1 cellular context compared by ENCODE assay signal in the genomic region with DNA sequence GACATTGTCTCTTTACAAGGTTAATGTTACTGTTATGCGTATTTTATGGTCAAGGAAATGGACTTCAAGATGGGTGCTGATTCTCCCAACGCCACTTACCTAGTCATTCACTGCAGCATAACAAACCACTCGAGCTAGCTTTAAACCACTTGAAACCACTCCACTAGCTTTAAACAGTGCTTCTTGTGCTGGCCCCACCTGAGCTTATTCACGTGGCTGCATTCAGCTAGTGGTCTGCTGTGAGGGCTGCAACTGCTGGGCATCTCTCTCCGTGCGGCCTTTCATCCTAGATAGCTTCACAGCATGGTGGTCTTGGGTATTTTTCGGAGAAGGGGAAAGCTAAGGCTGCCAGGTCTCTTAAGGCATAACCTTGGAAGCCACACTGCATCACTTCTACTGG.
TF ChIP-seq lines count a peak whose summit lies in the region.

No MANE protein-coding gene starts in this region.

TF ChIP-seq in HepG2, 621 proteins besides CTCF, POLR2A, EP300 and RAD21:
- TF ChIP-seq, protein P1, sequence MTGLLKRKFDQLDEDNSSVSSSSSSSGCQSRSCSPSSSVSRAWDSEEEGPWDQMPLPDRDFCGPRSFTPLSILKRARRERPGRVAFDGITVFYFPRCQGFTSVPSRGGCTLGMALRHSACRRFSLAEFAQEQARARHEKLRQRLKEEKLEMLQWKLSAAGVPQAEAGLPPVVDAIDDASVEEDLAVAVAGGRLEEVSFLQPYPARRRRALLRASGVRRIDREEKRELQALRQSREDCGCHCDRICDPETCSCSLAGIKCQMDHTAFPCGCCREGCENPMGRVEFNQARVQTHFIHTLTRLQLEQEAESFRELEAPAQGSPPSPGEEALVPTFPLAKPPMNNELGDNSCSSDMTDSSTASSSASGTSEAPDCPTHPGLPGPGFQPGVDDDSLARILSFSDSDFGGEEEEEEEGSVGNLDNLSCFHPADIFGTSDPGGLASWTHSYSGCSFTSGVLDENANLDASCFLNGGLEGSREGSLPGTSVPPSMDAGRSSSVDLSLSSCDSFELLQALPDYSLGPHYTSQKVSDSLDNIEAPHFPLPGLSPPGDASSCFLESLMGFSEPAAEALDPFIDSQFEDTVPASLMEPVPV (CRISPR knock-in tag; IDR thresholded peaks at IDR 0.05), result no peak
- TF ChIP-seq MEF2D (CRISPR knock-in tag; IDR thresholded peaks at IDR 0.05) (no peak), FOXO1 (CRISPR knock-in tag; IDR thresholded peaks at IDR 0.05) (no peak), SSRP1 (CRISPR knock-in tag; IDR thresholded peaks at IDR 0.05) (no peak), ZNF33A (CRISPR knock-in tag; IDR thresholded peaks at IDR 0.05; ENCODE audit: borderline replicate concordance) (no peak), NR1H2 (CRISPR knock-in tag; IDR thresholded peaks at IDR 0.05; ENCODE audit: borderline replicate concordance, low read depth) (no peak), THAP11 (CRISPR knock-in tag; IDR thresholded peaks at IDR 0.05) (no peak), HOXA9 (CRISPR knock-in tag; IDR thresholded peaks at IDR 0.05; ENCODE audit: borderline replicate concordance) (no peak), SMAD1 (CRISPR knock-in tag; IDR thresholded peaks at IDR 0.05; ENCODE audit: borderline replicate concordance, low read depth) (no peak), U2AF1 (optimal IDR thresholded peaks at IDR 0.05; ENCODE audit: low read depth, low read length) (no peak), SMAD3 (CRISPR knock-in tag; IDR thresholded peaks at IDR 0.05) (no peak), ZNF646 (CRISPR knock-in tag; IDR thresholded peaks at IDR 0.05) (no peak), ZNF678 (CRISPR knock-in tag; IDR thresholded peaks at IDR 0.05) (no peak), PPARG (CRISPR knock-in tag; conservative IDR thresholded peaks at IDR 0.05) (no peak), ZNF343 (CRISPR knock-in tag; IDR thresholded peaks at IDR 0.05) (no peak)
- TF ChIP-seq, protein P2, sequence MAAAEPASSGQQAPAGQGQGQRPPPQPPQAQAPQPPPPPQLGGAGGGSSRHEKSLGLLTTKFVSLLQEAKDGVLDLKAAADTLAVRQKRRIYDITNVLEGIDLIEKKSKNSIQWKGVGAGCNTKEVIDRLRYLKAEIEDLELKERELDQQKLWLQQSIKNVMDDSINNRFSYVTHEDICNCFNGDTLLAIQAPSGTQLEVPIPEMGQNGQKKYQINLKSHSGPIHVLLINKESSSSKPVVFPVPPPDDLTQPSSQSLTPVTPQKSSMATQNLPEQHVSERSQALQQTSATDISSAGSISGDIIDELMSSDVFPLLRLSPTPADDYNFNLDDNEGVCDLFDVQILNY (CRISPR knock-in tag; conservative IDR thresholded peaks at IDR 0.05), result no peak
- TF ChIP-seq, protein P3, sequence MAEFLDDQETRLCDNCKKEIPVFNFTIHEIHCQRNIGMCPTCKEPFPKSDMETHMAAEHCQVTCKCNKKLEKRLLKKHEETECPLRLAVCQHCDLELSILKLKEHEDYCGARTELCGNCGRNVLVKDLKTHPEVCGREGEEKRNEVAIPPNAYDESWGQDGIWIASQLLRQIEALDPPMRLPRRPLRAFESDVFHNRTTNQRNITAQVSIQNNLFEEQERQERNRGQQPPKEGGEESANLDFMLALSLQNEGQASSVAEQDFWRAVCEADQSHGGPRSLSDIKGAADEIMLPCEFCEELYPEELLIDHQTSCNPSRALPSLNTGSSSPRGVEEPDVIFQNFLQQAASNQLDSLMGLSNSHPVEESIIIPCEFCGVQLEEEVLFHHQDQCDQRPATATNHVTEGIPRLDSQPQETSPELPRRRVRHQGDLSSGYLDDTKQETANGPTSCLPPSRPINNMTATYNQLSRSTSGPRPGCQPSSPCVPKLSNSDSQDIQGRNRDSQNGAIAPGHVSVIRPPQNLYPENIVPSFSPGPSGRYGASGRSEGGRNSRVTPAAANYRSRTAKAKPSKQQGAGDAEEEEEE (CRISPR knock-in tag; IDR thresholded peaks at IDR 0.05; ENCODE audit: borderline replicate concordance), result no peak
- TF ChIP-seq, protein P4, sequence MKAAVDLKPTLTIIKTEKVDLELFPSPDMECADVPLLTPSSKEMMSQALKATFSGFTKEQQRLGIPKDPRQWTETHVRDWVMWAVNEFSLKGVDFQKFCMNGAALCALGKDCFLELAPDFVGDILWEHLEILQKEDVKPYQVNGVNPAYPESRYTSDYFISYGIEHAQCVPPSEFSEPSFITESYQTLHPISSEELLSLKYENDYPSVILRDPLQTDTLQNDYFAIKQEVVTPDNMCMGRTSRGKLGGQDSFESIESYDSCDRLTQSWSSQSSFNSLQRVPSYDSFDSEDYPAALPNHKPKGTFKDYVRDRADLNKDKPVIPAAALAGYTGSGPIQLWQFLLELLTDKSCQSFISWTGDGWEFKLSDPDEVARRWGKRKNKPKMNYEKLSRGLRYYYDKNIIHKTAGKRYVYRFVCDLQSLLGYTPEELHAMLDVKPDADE (CRISPR knock-in tag; IDR thresholded peaks at IDR 0.05), result no peak
